In genomic region chr19:801861-802496, GRCh38 we compare ENCODE assay signal across 9 cellular contexts. TPM values are rescaled to one million over a fixed set of nuclear protein-coding genes. Genes with fewer than 3 reads are reported as not detected.
A peak's percentile ranks its signal among the peaks of the same experiment; 100 is the strongest.
DNase-seq lines count a peak whose midpoint lies in the region; ATAC-seq and TF ChIP-seq lines count a peak whose summit lies in the region.
"Had no signal": no experiment of that assay in that cellular context is flagged by ENCODE, and none has a peak within 500 bp of the region (broad histone marks: within the 10 kb centered on the region; RNA-seq: fewer than 3 reads in every experiment).

No MANE protein-coding gene starts in this region.

- BruUV-seq in Calu3 (replicated peaks; lab: Mats Ljungman, UMichigan): no TSS peak

- no peak overlapping the region for H3K27ac Mint-ChIP-seq in Calu3 (ENCODE audit: unreplicated experiment)
- H3K27ac Mint-ChIP-seq in activated CD8-positive, alpha-beta T cell treated with anti-CD3 and anti-CD28 coated beads for 36 hours: peak overlapping the region; percentile 77
- peak overlapping the region; percentile 94 for H3K27ac Mint-ChIP-seq in progenitor cell of endocrine pancreas

- TF ChIP-seq CTCF in Calu3 (IDR thresholded peaks at IDR 0.05; ENCODE audit: unreplicated experiment) (no peak), fibroblast of villous mesenchyme (IDR thresholded peaks at IDR 0.05; ENCODE audit: insufficient read depth, low read depth, low read length) (no peak), progenitor cell of endocrine pancreas (IDR thresholded peaks at IDR 0.05; ENCODE audit: unreplicated experiment) (no peak)
- TF ChIP-seq CTCF in activated CD8-positive, alpha-beta T cell treated with anti-CD3 and anti-CD28 coated beads for 36 hours (IDR thresholded peaks at IDR 0.05): no peak

- peaks cover 75% of the 10 kb centered on the region for H3K36me3 Mint-ChIP-seq in Calu3 (ENCODE audit: insufficient read depth, unreplicated experiment)
- peaks cover 65% of the 10 kb centered on the region for H3K36me3 Mint-ChIP-seq in activated CD8-positive, alpha-beta T cell treated with anti-CD3 and anti-CD28 coated beads for 36 hours (ENCODE audit: low read depth)
- peaks cover 16% of the 10 kb centered on the region for H3K36me3 Mint-ChIP-seq in progenitor cell of endocrine pancreas (ENCODE audit: insufficient read depth)

- no peak for DNase-seq in Calu3
- no peak for DNase-seq in activated CD8-positive, alpha-beta T cell treated with anti-CD3 and anti-CD28 coated beads for 36 hours
- no peak for DNase-seq in fibroblast of villous mesenchyme (ENCODE audit: low read depth)
- DNase-seq in progenitor cell of endocrine pancreas (ENCODE audit: low spot score, unreplicated experiment): no peak
- DNase-seq in OCI-M1 (lab: John Stamatoyannopoulos, UW): no peak
- DNase-seq in NOMO-1 treated with DMSO at 0.1 percent for 48 hours (lab: John Stamatoyannopoulos, UW; ENCODE audit: unreplicated experiment): no peak
- no peak for DNase-seq in NK-92 treated with Interleukin-12 subunit alpha and Interleukin-12 subunit beta, amount 100 ng/mL, for 24 hours (lab: John Stamatoyannopoulos, UW)
- DNase-seq in NOMO-1 treated with dmso at 0.1 percent for 144 hours (lab: John Stamatoyannopoulos, UW; ENCODE audit: unreplicated experiment): no peak
- DNase-seq: MV-4-11 had no signal

- CTCF ChIA-PET in Calu3 (lab: Charles Lee): no interaction called here
- CTCF ChIA-PET in activated CD8-positive, alpha-beta T cell treated with anti-CD3 and anti-CD28 coated beads for 36 hours (lab: Charles Lee): interaction anchor here (1.2 kb wide), 1 partner anchor 62 kb away, joined by 4 read pairs; no protein-coding TSS in a partner anchor

- intact Hi-C loops in Calu3 (cut with micrococcal nuclease; ENCODE audit: unreplicated experiment): no loop called here
- intact Hi-C loops in activated CD8-positive, alpha-beta T cell treated with anti-CD3 and anti-CD28 coated beads for 36 hours (cut with micrococcal nuclease): no loop called here

- H3K4me1 Mint-ChIP-seq in Calu3 (ENCODE audit: low read depth, unreplicated experiment) (peaks cover 10% of the 10 kb centered on the region), progenitor cell of endocrine pancreas (ENCODE audit: low read depth) (peaks cover 32% of the 10 kb centered on the region)
- peaks cover 37% of the 10 kb centered on the region for H3K4me1 Mint-ChIP-seq in activated CD8-positive, alpha-beta T cell treated with anti-CD3 and anti-CD28 coated beads for 36 hours (ENCODE audit: low read depth)

- peak overlapping the region; percentile 91 for H3K4me3 ChIP-seq in fibroblast of villous mesenchyme (ENCODE audit: low read depth, low read length)

- POLR2A ChIA-PET in activated CD8-positive, alpha-beta T cell treated with anti-CD3 and anti-CD28 coated beads for 36 hours (lab: Charles Lee): interaction anchor here (0.6 to 9.6 kb wide), 9 partner anchors 7 to 789 kb away, joined by 3 to 106 read pairs (median 3); partner anchors contain the start of gene MED16

- H3K27me3 Mint-ChIP-seq in Calu3 (ENCODE audit: unreplicated experiment) (no peaks in the 10 kb centered on the region), progenitor cell of endocrine pancreas (no peaks in the 10 kb centered on the region)
- no peaks in the 10 kb centered on the region for H3K27me3 Mint-ChIP-seq in activated CD8-positive, alpha-beta T cell treated with anti-CD3 and anti-CD28 coated beads for 36 hours

- H3K4me3 Mint-ChIP-seq in Calu3 (ENCODE audit: low read depth, unreplicated experiment): peak overlapping the region; percentile 77
- H3K4me3 Mint-ChIP-seq in activated CD8-positive, alpha-beta T cell treated with anti-CD3 and anti-CD28 coated beads for 36 hours: peak overlapping the region; percentile 88
- H3K4me3 Mint-ChIP-seq in progenitor cell of endocrine pancreas (ENCODE audit: low read depth): no peak overlapping the region

- H3K9me3 Mint-ChIP-seq in Calu3 (ENCODE audit: low read depth, unreplicated experiment) (no peaks in the 10 kb centered on the region), progenitor cell of endocrine pancreas (ENCODE audit: low read depth) (no peaks in the 10 kb centered on the region)
- no peaks in the 10 kb centered on the region for H3K9me3 Mint-ChIP-seq in activated CD8-positive, alpha-beta T cell treated with anti-CD3 and anti-CD28 coated beads for 36 hours

- no peak for ATAC-seq in activated CD8-positive, alpha-beta T cell treated with anti-CD3 and anti-CD28 coated beads for 36 hours

RNA-seq across cellular contexts. Expression of gene PTBP1, which starts 4.7 kb away (rescaled TPM):
- total RNA-seq in Calu3 (2022) (380 and 409 TPM in 2 replicates), fibroblast of villous mesenchyme (117 and 129 TPM in 2 replicates), progenitor cell of endocrine pancreas (497 and 500 TPM in 2 replicates)
- 100 to 1,000 TPM; 581 to 582 TPM for total RNA-seq in activated CD8-positive, alpha-beta T cell treated with anti-CD3 and anti-CD28 coated beads for 36 hours

RNA-seq across cellular contexts. Expression of gene PLPPR3, which starts 19.8 kb away (rescaled TPM):
- total RNA-seq in Calu3 (2022) (0.27 TPM in 1 of 2 replicates, not detected in the other), fibroblast of villous mesenchyme (under 0.01 and 0.86 TPM in 2 replicates), progenitor cell of endocrine pancreas (128 and 129 TPM in 2 replicates)
- total RNA-seq in activated CD8-positive, alpha-beta T cell treated with anti-CD3 and anti-CD28 coated beads for 36 hours: not detected

RNA-seq across cellular contexts. Expression of gene AZU1, which starts 25.7 kb away (rescaled TPM):
- not detected in 2 replicates for total RNA-seq in Calu3 (2022)
- not detected for total RNA-seq in activated CD8-positive, alpha-beta T cell treated with anti-CD3 and anti-CD28 coated beads for 36 hours
- not detected in 2 replicates for total RNA-seq in fibroblast of villous mesenchyme
- total RNA-seq in progenitor cell of endocrine pancreas: 4.8 and 5.1 TPM in 2 replicates

RNA-seq across cellular contexts. Expression of gene PRTN3, which starts 38.8 kb away (rescaled TPM):
- total RNA-seq in Calu3 (2022): not detected in 2 replicates
- total RNA-seq in activated CD8-positive, alpha-beta T cell treated with anti-CD3 and anti-CD28 coated beads for 36 hours: not detected
- not detected in 2 replicates for total RNA-seq in fibroblast of villous mesenchyme
- not detected in 2 replicates for total RNA-seq in progenitor cell of endocrine pancreas

RNA-seq across cellular contexts. Expression of gene ELANE, which starts 50.1 kb away (rescaled TPM):
- total RNA-seq in Calu3 (2022) (not detected in 2 replicates), fibroblast of villous mesenchyme (not detected in 2 replicates), progenitor cell of endocrine pancreas (not detected in 2 replicates)
- not detected for total RNA-seq in activated CD8-positive, alpha-beta T cell treated with anti-CD3 and anti-CD28 coated beads for 36 hours

Comparison
In these comparisons a context has a peak if more than half of its experiments do, and no peak if none do; other contexts are left out.
1. RNA of gene PLPPR3, which starts 19.8 kb away (total RNA-seq): 128 to 129 TPM in progenitor cell of endocrine pancreas; under 0.01 to 0.86 TPM in fibroblast of villous mesenchyme, not detected in activated CD8-positive, alpha-beta T cell treated with anti-CD3 and anti-CD28 coated beads for 36 hours and 0.27 TPM in Calu3; every median in the first group is over 10 times any median in the second.